12 cellular contexts compared by ENCODE assay signal in the genomic region with DNA sequence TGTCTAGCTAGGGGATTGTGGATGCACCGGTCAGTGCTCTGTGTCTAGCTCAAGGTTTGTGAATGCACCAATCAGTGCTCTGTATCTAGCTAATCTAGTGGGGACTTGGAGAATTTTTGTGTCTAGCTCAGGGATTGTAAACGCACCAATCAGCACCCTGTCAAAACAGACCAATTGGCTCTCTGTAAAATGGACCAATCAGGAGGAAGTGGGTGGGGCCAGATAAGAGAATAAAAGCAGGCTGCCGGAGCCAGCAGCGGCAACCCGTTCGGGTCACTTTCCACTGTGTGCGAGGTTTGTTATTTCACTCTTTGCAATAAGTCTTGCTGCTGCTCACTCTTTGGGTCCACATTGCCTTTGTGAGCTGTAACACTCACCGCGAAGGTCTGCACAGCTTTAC. TPM values are rescaled to one million over a fixed set of nuclear protein-coding genes. Genes with fewer than 3 reads are reported as not detected.
"Had no signal": no experiment of that assay in that cellular context is flagged by ENCODE, and none has a peak within 500 bp of the region (broad histone marks: within the 10 kb centered on the region; RNA-seq: fewer than 3 reads in every experiment).

No MANE protein-coding gene starts in this region.

RNA-seq across cellular contexts. Expression of a gene that starts 21.0 kb away (rescaled TPM):
- total RNA-seq: activated naive CD4-positive, alpha-beta T cell treated with anti-CD3 and anti-CD28 coated beads for 36 hours; activated naive CD8-positive, alpha-beta T cell treated with anti-CD3 and anti-CD28 coated beads, Interleukin-2, amount 10 ng/mL, durations not matched to agents 7 days and 5 days; activated T-cell treated with anti-CD3 and anti-CD28 coated beads, Interleukin-2, amount 50 U/mL, for 4 hours; activated T-helper 1 cell treated with anti-CD3 and anti-CD28 coated beads, Interleukin-12 subunit alpha, Interleukin-12 subunit beta, Interleukin-2, Interleukin-4 antibody, amounts not matched to agents 30 ng/mL and 10 ng/mL and 1 ng/mL, durations not matched to agents 14 hours and 24 hours and 36 hours; activated T-helper 17 cell treated with anti-CD3 and anti-CD28 coated beads, Interleukin-2, amount 50 U/mL, for 72 hours; activated T-helper 2 cell treated with anti-CD3 and anti-CD28 coated beads, Interferon-gamma antibody, Interleukin-2, Interleukin-4, amounts not matched to agents 10 μg/mL and 5 μg/mL and 100 μg/mL, durations not matched to agents 14 hours and 24 hours and 36 hours; adrenal gland; aorta; ascending aorta; body of pancreas; bronchial epithelial cell; cerebellum had no signal
